26 cellular contexts compared by ENCODE assay signal in genomic region chr14:101496779-101497420, GRCh38.
A peak's percentile ranks its signal among the peaks of the same experiment; 100 is the strongest.
DNase-seq lines count a peak whose midpoint lies in the region; ATAC-seq and TF ChIP-seq lines count a peak whose summit lies in the region.
"Had no signal": no experiment of that assay in that cellular context is flagged by ENCODE, and none has a peak within 500 bp of the region (broad histone marks: within the 10 kb centered on the region; RNA-seq: fewer than 3 reads in every experiment).

No MANE protein-coding gene starts in this region.

- intact Hi-C loops in left lung (cut with DNase I) (no loop called here), testis (cut with DNase I; ENCODE audit: low total_unique reads) (no loop called here)

- H2AFZ ChIP-seq in mesenchymal stem cell (ENCODE audit: low read depth, low read length): no peak overlapping the region

- H3K23ac ChIP-seq in mesenchymal stem cell (ENCODE audit: low read length in 2 of 2): no peak overlapping the region

- no peak overlapping the region for H2BK12ac ChIP-seq in mesenchymal stem cell (ENCODE audit: low read length in 2 of 2)

- POLR2A ChIA-PET in RWPE1 (lab: Yijun Ruan, JAX; ENCODE audit: low non-redundant PET): no interaction called here

- peaks cover 1% of the 10 kb centered on the region for H3K4me1 Mint-ChIP-seq in progenitor cell of endocrine pancreas (ENCODE audit: low read depth)
- H3K4me1 Mint-ChIP-seq: activated CD4-positive, alpha-beta T cell treated with anti-CD3 and anti-CD28 coated beads, Interleukin-2, amount 10 ng/mL, durations not matched to agents 24 days and 14 days; activated T-helper 17 cell treated with anti-CD3 and anti-CD28 coated beads, Interleukin-2, amount 50 U/mL, for 72 hours; naive thymus-derived CD8-positive, alpha-beta T cell; stimulated activated memory B cell treated with anti-CD40 and anti-IgM and Interleukin-4, amounts not matched to agents 10 μg/mL and 1 μg/mL and 100 μg/mL, for 72 hours; T-cell had no signal

- H2AK5ac ChIP-seq in mesenchymal stem cell (ENCODE audit: low read length, severe bottlenecking): no peak overlapping the region

- no peak overlapping the region for H3K14ac ChIP-seq in mesenchymal stem cell (ENCODE audit: low read length in 2 of 2)

- CTCF ChIA-PET in RWPE1 (lab: Yijun Ruan, JAX): no interaction called here

- H3K27ac ChIP-seq in WERI-Rb-1 (no peak overlapping the region), left lung (no peak overlapping the region), testis (peak overlapping the region; percentile 31 to 51), mesenchymal stem cell (ENCODE audit: low read length, poor library complexity, severe bottlenecking) (no peak overlapping the region), RWPE1 (no peak overlapping the region)
- H3K27ac ChIP-seq: adrenal gland, breast epithelium, colonic mucosa, thoracic aorta had no signal

- H3K36me3 ChIP-seq in WERI-Rb-1: no peaks in the 10 kb centered on the region
- no peaks in the 10 kb centered on the region for H3K36me3 ChIP-seq in left lung
- no peaks in the 10 kb centered on the region for H3K36me3 ChIP-seq in testis (ENCODE audit: low read depth, missing control alignments)
- H3K36me3 ChIP-seq in mesenchymal stem cell (ENCODE audit: control insufficient read depth in 1 of 2, insufficient read depth in 2 of 2, low read depth in 1 of 2, low read length in 2 of 2): no peaks in the 10 kb centered on the region
- H3K36me3 ChIP-seq: adrenal gland, breast epithelium, colonic mucosa, thoracic aorta had no signal

- H2BK120ac ChIP-seq in mesenchymal stem cell (ENCODE audit: low read depth, low read length): no peak overlapping the region

- TF ChIP-seq CTCF in WERI-Rb-1 (IDR thresholded peaks at IDR 0.05; ENCODE audit: low read depth, low read length): no peak
- no peak for TF ChIP-seq CTCF in left lung (IDR thresholded peaks at IDR 0.05)
- TF ChIP-seq CTCF in testis (IDR thresholded peaks at IDR 0.05): peak in 1 of 3 experiments; percentile 10
- no peak for TF ChIP-seq CTCF in RWPE1 (conservative IDR thresholded peaks at IDR 0.05; ENCODE audit: low read depth)
- no peak for TF ChIP-seq CTCF in progenitor cell of endocrine pancreas (IDR thresholded peaks at IDR 0.05; ENCODE audit: unreplicated experiment)

- H3K4me1 ChIP-seq in left lung: no peaks in the 10 kb centered on the region
- H3K4me1 ChIP-seq in testis: peaks cover 27% of the 10 kb centered on the region
- H3K4me1 ChIP-seq in mesenchymal stem cell (ENCODE audit: control insufficient read depth, insufficient read depth, low read depth, low read length): no peaks in the 10 kb centered on the region
- H3K4me1 ChIP-seq: adrenal gland, breast epithelium, colonic mucosa had no signal

- peaks cover 7% of the 10 kb centered on the region for H3K27me3 ChIP-seq in WERI-Rb-1 (ENCODE audit: insufficient read depth, low read depth, severe bottlenecking)
- peaks cover 0 to 39% of the 10 kb centered on the region in 2 donors for H3K27me3 ChIP-seq in left lung
- no peaks in the 10 kb centered on the region for H3K27me3 ChIP-seq in testis
- peaks cover 0 to 45% of the 10 kb centered on the region in 2 experiments for H3K27me3 ChIP-seq in mesenchymal stem cell (ENCODE audit: control insufficient read depth in 1 of 2, insufficient read depth in 1 of 2, low read length in 2 of 2)
- H3K27me3 ChIP-seq: colonic mucosa had no signal

- H3K4me3 Mint-ChIP-seq in progenitor cell of endocrine pancreas (ENCODE audit: low read depth): no peak overlapping the region
- H3K4me3 Mint-ChIP-seq: activated CD4-positive, alpha-beta T cell treated with anti-CD3 and anti-CD28 coated beads, Interleukin-2, amount 10 ng/mL, durations not matched to agents 24 days and 14 days; activated T-helper 17 cell treated with anti-CD3 and anti-CD28 coated beads, Interleukin-2, amount 50 U/mL, for 72 hours; naive thymus-derived CD8-positive, alpha-beta T cell; stimulated activated memory B cell treated with anti-CD40 and anti-IgM and Interleukin-4, amounts not matched to agents 10 μg/mL and 1 μg/mL and 100 μg/mL, for 72 hours; T-cell had no signal

- H3K4me2 ChIP-seq in mesenchymal stem cell (ENCODE audit: low read length, poor library complexity, severe bottlenecking): no peak overlapping the region

- ATAC-seq in left lung: no peak
- ATAC-seq: activated T-helper 17 cell treated with anti-CD3 and anti-CD28 coated beads, Interleukin-2, amount 50 U/mL, for 72 hours; naive thymus-derived CD8-positive, alpha-beta T cell; stimulated activated memory B cell treated with anti-CD40 and anti-IgM and Interleukin-4, amounts not matched to agents 10 μg/mL and 1 μg/mL and 100 μg/mL, for 72 hours; T-cell had no signal

- H3K36me3 Mint-ChIP-seq in progenitor cell of endocrine pancreas (ENCODE audit: insufficient read depth): peaks cover 2% of the 10 kb centered on the region
- H3K36me3 Mint-ChIP-seq: stimulated activated memory B cell treated with anti-CD40 and anti-IgM and Interleukin-4, amounts not matched to agents 10 μg/mL and 1 μg/mL and 100 μg/mL, for 72 hours; T-cell had no signal

- no peak overlapping the region for H3K27ac Mint-ChIP-seq in progenitor cell of endocrine pancreas
- H3K27ac Mint-ChIP-seq: activated CD4-positive, alpha-beta T cell treated with anti-CD3 and anti-CD28 coated beads, Interleukin-2, amount 10 ng/mL, durations not matched to agents 24 days and 14 days; activated T-helper 17 cell treated with anti-CD3 and anti-CD28 coated beads, Interleukin-2, amount 50 U/mL, for 72 hours; naive thymus-derived CD8-positive, alpha-beta T cell; stimulated activated memory B cell treated with anti-CD40 and anti-IgM and Interleukin-4, amounts not matched to agents 10 μg/mL and 1 μg/mL and 100 μg/mL, for 72 hours; T-cell had no signal

- H3K9me3 ChIP-seq in WERI-Rb-1 (ENCODE audit: severe bottlenecking): no peaks in the 10 kb centered on the region
- H3K9me3 ChIP-seq in left lung: no peaks in the 10 kb centered on the region
- H3K9me3 ChIP-seq in testis: no peaks in the 10 kb centered on the region
- H3K9me3 ChIP-seq in mesenchymal stem cell (ENCODE audit: control insufficient read depth, low read length): no peaks in the 10 kb centered on the region
- H3K9me3 ChIP-seq: adrenal gland, breast epithelium, colonic mucosa, thoracic aorta had no signal

- H3K4ac ChIP-seq in mesenchymal stem cell (ENCODE audit: low read depth in 1 of 2, low read length in 2 of 2): no peak overlapping the region

- H2BK15ac ChIP-seq in mesenchymal stem cell (ENCODE audit: low read depth, poor library complexity, severe bottlenecking): no peak overlapping the region

- H3K4me3 ChIP-seq in WERI-Rb-1 (ENCODE audit: low read depth, low read length): no peak overlapping the region
- H3K4me3 ChIP-seq in left lung: no peak overlapping the region
- no peak overlapping the region for H3K4me3 ChIP-seq in testis
- H3K4me3 ChIP-seq in mesenchymal stem cell (ENCODE audit: insufficient read depth in 1 of 2, low read depth in 1 of 2, low read length in 2 of 2): no peak overlapping the region
- H3K4me3 ChIP-seq: adrenal gland, breast epithelium, colonic mucosa, thoracic aorta had no signal

- H3K18ac ChIP-seq in mesenchymal stem cell (ENCODE audit: low read depth in 1 of 2, low read length in 2 of 2): no peak overlapping the region

- peaks cover 9% of the 10 kb centered on the region for H3K9me3 Mint-ChIP-seq in progenitor cell of endocrine pancreas (ENCODE audit: low read depth)
- H3K9me3 Mint-ChIP-seq: activated CD4-positive, alpha-beta T cell treated with anti-CD3 and anti-CD28 coated beads, Interleukin-2, amount 10 ng/mL, durations not matched to agents 24 days and 14 days had no signal

- H4K91ac ChIP-seq in mesenchymal stem cell (ENCODE audit: low read length): no peak overlapping the region

- H4K8ac ChIP-seq in mesenchymal stem cell (ENCODE audit: low read length): no peak overlapping the region

- peak; percentile 25 for DNase-seq in activated effector memory CD4-positive, alpha-beta T cell treated with anti-CD3 and anti-CD28 coated beads, Interleukin-2, amount 50 U/mL, for 16 hours
- no peak for DNase-seq in activated effector memory CD4-positive, alpha-beta T cell treated with Interleukin-2 at 50 U/mL for 16 hours
- DNase-seq in WERI-Rb-1 (peak; percentile 0), left lung (peak; percentile 26 to 28), testis (peak; percentile 7), mesenchymal stem cell (no peak), RWPE1 (ENCODE audit: low spot score) (no peak), progenitor cell of endocrine pancreas (ENCODE audit: low spot score, unreplicated experiment) (no peak)
- DNase-seq: activated CD4-positive, alpha-beta T cell treated with anti-CD3 and anti-CD28 coated beads, Interleukin-2, amount 10 ng/mL, durations not matched to agents 24 days and 14 days; colonic mucosa; DMS79 treated with DMSO at 0.1 percent for 48 hours; Kasumi-1; kidney glomerular epithelial cell; NCI-H1048; NCI-H2081; NCI-H345; OCI-M1; SIG-M5; small intestine had no signal

- 46 to 47% methylated on average over 8 of the region's 8 CpGs for WGBS in testis, 2 donors
- WGBS in mesenchymal stem cell: 48% methylated on average over 7 of the region's 8 CpGs

- peaks cover 20% of the 10 kb centered on the region for H3K27me3 Mint-ChIP-seq in progenitor cell of endocrine pancreas

- H3K9ac ChIP-seq in mesenchymal stem cell (ENCODE audit: low read length): no peak overlapping the region

- no peak overlapping the region for H2BK5ac ChIP-seq in mesenchymal stem cell (ENCODE audit: low read depth, low read length, poor library complexity, severe bottlenecking)

- no peaks in the 10 kb centered on the region for H3K79me1 ChIP-seq in mesenchymal stem cell (replicated peaks; ENCODE audit: low read length, poor library complexity, severe bottlenecking)

- no peak for TF ChIP-seq POLR2A in testis (IDR thresholded peaks at IDR 0.05)

Comparison
In these comparisons a context has a peak if more than half of its experiments do, and no peak if none do; other contexts are left out.
1. DNase-seq: peak in activated effector memory CD4-positive, alpha-beta T cell treated with anti-CD3 and anti-CD28 coated beads, Interleukin-2, amount 50 U/mL, for 16 hours (single experiment), WERI-Rb-1 (single experiment), left lung (2 of 2) and testis (single experiment); none in activated effector memory CD4-positive, alpha-beta T cell treated with Interleukin-2 at 50 U/mL for 16 hours (single experiment), mesenchymal stem cell (single experiment), RWPE1 (single experiment) and progenitor cell of endocrine pancreas (single experiment).
2. H3K27ac ChIP-seq: peak in testis (2 of 2); none in WERI-Rb-1 (single experiment), left lung (0 of 2), mesenchymal stem cell (single experiment) and RWPE1 (single experiment).